ENCODE assay signal across 18 cellular contexts in the genomic region with DNA sequence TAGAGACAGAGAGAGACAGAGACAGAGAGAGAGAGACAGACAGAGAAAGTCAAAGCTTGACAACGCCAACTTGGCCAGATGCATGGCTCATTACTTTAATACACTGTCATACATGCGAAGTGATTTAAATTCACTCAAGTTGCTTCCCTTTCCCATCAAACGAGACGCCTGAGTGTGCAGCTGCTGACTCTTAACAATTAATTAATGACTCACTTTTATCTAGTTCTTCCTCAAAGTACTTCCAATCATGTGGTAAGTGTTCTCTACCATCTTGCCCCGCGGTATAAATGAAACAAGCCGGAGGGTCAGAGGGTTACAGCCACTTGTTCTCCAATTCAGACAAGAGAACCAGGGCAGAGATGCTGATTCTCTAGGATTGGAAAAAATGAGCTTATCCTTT.
DNase-seq lines count a peak whose midpoint lies in the region; ATAC-seq and TF ChIP-seq lines count a peak whose summit lies in the region.
"Had no signal": no experiment of that assay in that cellular context is flagged by ENCODE, and none has a peak within 500 bp of the region (broad histone marks: within the 10 kb centered on the region; RNA-seq: fewer than 3 reads in every experiment).

No MANE protein-coding gene starts in this region.

- H3K27me3 ChIP-seq in left ventricle myocardium inferior (ENCODE audit: low read depth), result no peaks in the 10 kb centered on the region
- H3K27me3 ChIP-seq in kidney epithelial cell (ENCODE audit: control insufficient read depth, insufficient read depth, low read length), result no peaks in the 10 kb centered on the region
- H3K27me3 ChIP-seq in upper lobe of right lung, result no peaks in the 10 kb centered on the region
- H3K27me3 ChIP-seq: gastrocnemius medialis had no signal

- H3K4me1 ChIP-seq in left ventricle myocardium inferior, result peaks cover 33% of the 10 kb centered on the region
- peaks cover 18% of the 10 kb centered on the region for H3K4me1 ChIP-seq in upper lobe of right lung
- H3K4me1 ChIP-seq: parathyroid adenoma had no signal

- H3K4me3 ChIP-seq in left ventricle myocardium inferior (no peak overlapping the region), kidney epithelial cell (ENCODE audit: low read depth, low read length) (no peak overlapping the region), upper lobe of right lung (no peak overlapping the region)
- H3K4me3 ChIP-seq: gastrocnemius medialis, GM23338, MG63, SK-N-MC had no signal

- intact Hi-C loops in Right ventricle myocardium superior (cut with DNase I), result no loop called here
- intact Hi-C loops in left ventricle myocardium inferior (cut with micrococcal nuclease), result no loop called here
- intact Hi-C loops in upper lobe of right lung (cut with DNase I), result no loop called here

- peak; percentile 25 for ATAC-seq in Right ventricle myocardium superior (ENCODE audit: poor library complexity)
- peak; percentile 73 for ATAC-seq in upper lobe of right lung
- no peak for ATAC-seq in HG02678 (IDR thresholded peaks at IDR 0.05; ENCODE audit: unreplicated experiment)
- ATAC-seq: gastrocnemius medialis, GM23338, HepG2 had no signal

- H3K9me3 ChIP-seq in left ventricle myocardium inferior (replicated peaks) (no peaks in the 10 kb centered on the region), upper lobe of right lung (no peaks in the 10 kb centered on the region)
- H3K9me3 ChIP-seq: gastrocnemius medialis, MG63 had no signal

- DNase-seq in Right ventricle myocardium superior (no peak), left ventricle myocardium inferior (no peak), RPMI7951 (ENCODE audit: low read depth) (peak; percentile 33), kidney epithelial cell (ENCODE audit: low read depth) (peak; percentile 10), upper lobe of right lung (no peak), activated gamma-delta T cell treated with Interleukin-2 at 50 U/mL for 16 hours (no peak)
- DNase-seq in stimulated activated naive CD4-positive, alpha-beta T cell treated with Interleukin-2 at 50 U/mL for 16 hours (lab: John Stamatoyannopoulos, UW), result no peak
- DNase-seq: activated CD4-positive, alpha-beta memory T cell treated with anti-CD3 and anti-CD28 coated beads for 36 hours; gastrocnemius medialis; MG63; NCI-H2029; NCI-H510A treated with DMSO at 0.1 percent for 48 hours; stimulated activated CD4-positive, alpha-beta T cell treated with anti-CD3 and anti-CD28 coated beads, Interleukin-2, amount 100 ng/mL, for 48 hours had no signal

- H3K36me3 ChIP-seq in left ventricle myocardium inferior (no peaks in the 10 kb centered on the region), kidney epithelial cell (ENCODE audit: control insufficient read depth, insufficient read depth, low read length) (no peaks in the 10 kb centered on the region), upper lobe of right lung (no peaks in the 10 kb centered on the region)
- H3K36me3 ChIP-seq: gastrocnemius medialis, MG63 had no signal

- TF ChIP-seq CTCF in left ventricle myocardium inferior (IDR thresholded peaks at IDR 0.05; ENCODE audit: borderline replicate concordance) (no peak), kidney epithelial cell (IDR thresholded peaks at IDR 0.05; ENCODE audit: insufficient read depth, low read length, poor library complexity, severe bottlenecking) (no peak), upper lobe of right lung (IDR thresholded peaks at IDR 0.05) (no peak)

- H3K27ac ChIP-seq in left ventricle myocardium inferior (replicated peaks) (no peak overlapping the region), upper lobe of right lung (no peak overlapping the region)
- H3K27ac ChIP-seq: gastrocnemius medialis, parathyroid adenoma, SK-N-MC had no signal

Comparison
In these comparisons a context has a peak if more than half of its experiments do, and no peak if none do; other contexts are left out.
1. DNase-seq: peak in RPMI7951 (single experiment) and kidney epithelial cell (single experiment); none in Right ventricle myocardium superior (single experiment), left ventricle myocardium inferior (single experiment), upper lobe of right lung (single experiment), activated gamma-delta T cell treated with Interleukin-2 at 50 U/mL for 16 hours (single experiment) and stimulated activated naive CD4-positive, alpha-beta T cell treated with Interleukin-2 at 50 U/mL for 16 hours (single experiment).